9 cellular contexts compared by ENCODE assay signal in genomic region chr4:110484767-110485166, GRCh38. TPM values are rescaled to one million over a fixed set of nuclear protein-coding genes. Genes with fewer than 3 reads are reported as not detected.
DNase-seq lines count a peak whose midpoint lies in the region; ATAC-seq and TF ChIP-seq lines count a peak whose summit lies in the region.
"Had no signal": no experiment of that assay in that cellular context is flagged by ENCODE, and none has a peak within 500 bp of the region (broad histone marks: within the 10 kb centered on the region; RNA-seq: fewer than 3 reads in every experiment).

No MANE protein-coding gene starts in this region.

- no peak overlapping the region for H3K4me3 ChIP-seq in cardiac fibroblast (replicated peaks in 1 of 2; ENCODE audit: low read depth in 2 of 2, low read length in 2 of 2)
- no peak overlapping the region for H3K4me3 ChIP-seq in retinal pigment epithelial cell (ENCODE audit: low read length)
- no peak overlapping the region for H3K4me3 ChIP-seq in lower leg skin (ENCODE audit: low read depth, poor library complexity, severe bottlenecking)

- TF ChIP-seq POLR2A in erythroblast (IDR thresholded peaks at IDR 0.05; ENCODE audit: low read length): no peak
- TF ChIP-seq POLR2A in lower leg skin (IDR thresholded peaks at IDR 0.05): no peak

- 18 to 19% methylated on average over 5 of the region's 5 CpGs for WGBS in lower leg skin, 2 donors

- DNase-seq in cardiac fibroblast (ENCODE audit: low read depth in 2 of 2) (peak; percentile 80 to 88), retinal pigment epithelial cell (ENCODE audit: low read depth) (peak; percentile 39), COR-L47 (lab: John Stamatoyannopoulos, UW) (no peak), NCI-H446 (lab: John Stamatoyannopoulos, UW) (no peak), erythroblast (lab: John Stamatoyannopoulos, UW) (no peak), lower leg skin (ENCODE audit: low spot score in 2 of 2) (no peak)
- DNase-seq: NCI-H510A had no signal

- intact Hi-C loops in lower leg skin (cut with DNase I; ENCODE audit: low total_unique reads): no loop called here

- TF ChIP-seq CTCF in cardiac fibroblast (IDR thresholded peaks at IDR 0.05; ENCODE audit: low read depth, low read length): no peak
- no peak for TF ChIP-seq CTCF in retinal pigment epithelial cell (conservative IDR thresholded peaks at IDR 0.05; ENCODE audit: low read depth, low read length)
- no peak for TF ChIP-seq CTCF in lower leg skin (IDR thresholded peaks at IDR 0.05)

- ATAC-seq in GM18517 (IDR thresholded peaks at IDR 0.05; ENCODE audit: unreplicated experiment): peak; percentile 30
- peak; percentile 37 for ATAC-seq in HG03469 (IDR thresholded peaks at IDR 0.05; ENCODE audit: unreplicated experiment)

RNA-seq across cellular contexts. Expression of gene ENPEP, which starts 8.8 kb away (rescaled TPM):
- total RNA-seq in lower leg skin: 1 to 10 TPM in 3 of 4 donors, under 1 TPM in 1; 0.39 to 3.1 (median 1.9) TPM

Comparison
In these comparisons a context has a peak if more than half of its experiments do, and no peak if none do; other contexts are left out.
1. DNase-seq: peak in cardiac fibroblast (2 of 2) and retinal pigment epithelial cell (single experiment); none in COR-L47 (single experiment), NCI-H446 (0 of 2), erythroblast (0 of 2) and lower leg skin (0 of 2).